ENCODE assay signal across 11 cellular contexts in the genomic region with DNA sequence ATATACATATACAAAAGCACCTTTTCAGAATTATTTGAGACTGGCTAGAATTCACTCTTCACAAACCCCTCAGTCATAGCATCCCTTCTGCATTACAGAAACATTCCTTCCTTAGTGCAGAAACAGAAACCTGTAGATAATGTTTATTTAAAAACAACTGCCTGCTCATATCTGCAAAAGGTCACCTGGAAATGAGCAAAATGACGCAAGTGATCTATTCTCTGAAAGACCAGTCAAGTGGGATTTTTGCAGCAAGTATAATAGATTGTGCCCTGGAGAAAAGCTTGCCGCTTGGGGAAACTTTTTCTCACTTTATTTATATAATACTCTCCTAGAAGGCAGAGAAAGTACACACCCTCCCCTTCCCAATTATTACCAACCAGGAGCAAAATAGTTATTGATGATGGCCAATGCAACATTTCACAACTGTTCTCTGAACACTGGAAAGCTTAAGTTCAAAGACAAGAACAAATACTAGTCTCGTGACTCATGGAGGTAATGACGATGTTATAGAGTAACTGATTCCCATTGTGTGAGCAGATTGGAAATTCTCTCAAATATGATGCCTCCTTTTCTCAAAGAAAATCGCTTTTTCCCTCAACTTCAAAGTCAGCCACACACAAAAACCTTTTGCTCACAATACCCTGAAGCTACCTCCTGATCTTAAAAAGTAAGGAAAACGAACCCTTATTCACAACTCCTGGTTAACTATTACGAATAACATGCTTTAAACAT. TPM values are rescaled to one million over a fixed set of nuclear protein-coding genes. Genes with fewer than 3 reads are reported as not detected.
DNase-seq lines count a peak whose midpoint lies in the region; ATAC-seq and TF ChIP-seq lines count a peak whose summit lies in the region.
"Had no signal": no experiment of that assay in that cellular context is flagged by ENCODE, and none has a peak within 500 bp of the region (broad histone marks: within the 10 kb centered on the region; RNA-seq: fewer than 3 reads in every experiment).

No MANE protein-coding gene starts in this region.

- ATAC-seq in HG02571 (IDR thresholded peaks at IDR 0.05; ENCODE audit: unreplicated experiment): no peak
- no peak for ATAC-seq in GM18505 (IDR thresholded peaks at IDR 0.05; ENCODE audit: unreplicated experiment)
- no peak for ATAC-seq in GM18517 (IDR thresholded peaks at IDR 0.05; ENCODE audit: unreplicated experiment)

- no peak for TF ChIP-seq POLR2A in GM18505 (IDR thresholded peaks at IDR 0.05; ENCODE audit: borderline replicate concordance, extremely low read depth, insufficient read depth, insufficient read length)

- no peak for TF ChIP-seq CTCF in AG04449 (IDR thresholded peaks at IDR 0.05; ENCODE audit: insufficient read depth, low read length, missing control alignments)
- TF ChIP-seq CTCF in chondrocyte (IDR thresholded peaks at IDR 0.05): no peak

- peaks cover 17% of the 10 kb centered on the region for H3K9me3 Mint-ChIP-seq in chondrocyte (ENCODE audit: low read depth)

- H3K27ac Mint-ChIP-seq in chondrocyte (ENCODE audit: unreplicated experiment): peak overlapping the region; percentile 67

- H3K27me3 Mint-ChIP-seq in chondrocyte (ENCODE audit: low read depth): no peaks in the 10 kb centered on the region

- H3K4me1 Mint-ChIP-seq in chondrocyte (ENCODE audit: low read depth): peaks cover 28% of the 10 kb centered on the region

- H3K36me3 Mint-ChIP-seq in chondrocyte (ENCODE audit: low read depth): peaks cover 5% of the 10 kb centered on the region

- peak overlapping the region; percentile 60 for H3K4me3 Mint-ChIP-seq in chondrocyte (ENCODE audit: unreplicated experiment)

- peak overlapping the region; percentile 34 for H3K4me3 ChIP-seq in AG04449 (ENCODE audit: low read depth, low read length)
- H3K4me3 ChIP-seq: spleen, tibial artery had no signal

- POLR2A ChIA-PET in AG04449 (lab: Yijun Ruan, JAX): no interaction called here

- no peak for DNase-seq in AG04449 (ENCODE audit: low read depth, low spot score)
- peak; percentile 53 for DNase-seq in HT1080 (ENCODE audit: low read depth)
- DNase-seq in chondrocyte (ENCODE audit: low spot score): no peak
- peak; percentile 71 to 81 for DNase-seq in lung microvascular endothelial cell (ENCODE audit: low read depth in 2 of 2)
- DNase-seq in mucosa of gallbladder (ENCODE audit: low spot score): no peak
- DNase-seq: activated naive CD4-positive, alpha-beta T cell treated with Interleukin-2 at 50 U/mL for 16 hours; spleen; tibial artery had no signal

- CTCF ChIA-PET in AG04449 (lab: Yijun Ruan, JAX): no interaction called here

RNA-seq across cellular contexts. Expression of a gene that starts 41.2 kb away (rescaled TPM):
- total RNA-seq in HT1080 (2014; rRNA removed; shearing (Covaris generic)): 17.2 and 23.8 TPM in 2 replicates
- 6.5 and 9.6 TPM in 2 replicates for polyA plus RNA-seq in HT1080 (2015; cell fraction: cytosol; rRNA removed)
- polyA plus RNA-seq in HT1080 (2015; cell fraction: nucleus; rRNA removed): 20.0 and 22.8 TPM in 2 replicates
- total RNA-seq in chondrocyte (12.0 to 13.9 TPM (median 12.1 TPM) in 3 replicates), lung microvascular endothelial cell (23.1 and 36.9 TPM in 2 replicates), mucosa of gallbladder (30.6 TPM)

Comparison
In these comparisons a context has a peak if more than half of its experiments do, and no peak if none do; other contexts are left out.
1. DNase-seq: peak in HT1080 (single experiment) and lung microvascular endothelial cell (2 of 2); none in AG04449 (single experiment), chondrocyte (single experiment) and mucosa of gallbladder (single experiment).